8 cellular contexts compared by ENCODE assay signal in the genomic region with DNA sequence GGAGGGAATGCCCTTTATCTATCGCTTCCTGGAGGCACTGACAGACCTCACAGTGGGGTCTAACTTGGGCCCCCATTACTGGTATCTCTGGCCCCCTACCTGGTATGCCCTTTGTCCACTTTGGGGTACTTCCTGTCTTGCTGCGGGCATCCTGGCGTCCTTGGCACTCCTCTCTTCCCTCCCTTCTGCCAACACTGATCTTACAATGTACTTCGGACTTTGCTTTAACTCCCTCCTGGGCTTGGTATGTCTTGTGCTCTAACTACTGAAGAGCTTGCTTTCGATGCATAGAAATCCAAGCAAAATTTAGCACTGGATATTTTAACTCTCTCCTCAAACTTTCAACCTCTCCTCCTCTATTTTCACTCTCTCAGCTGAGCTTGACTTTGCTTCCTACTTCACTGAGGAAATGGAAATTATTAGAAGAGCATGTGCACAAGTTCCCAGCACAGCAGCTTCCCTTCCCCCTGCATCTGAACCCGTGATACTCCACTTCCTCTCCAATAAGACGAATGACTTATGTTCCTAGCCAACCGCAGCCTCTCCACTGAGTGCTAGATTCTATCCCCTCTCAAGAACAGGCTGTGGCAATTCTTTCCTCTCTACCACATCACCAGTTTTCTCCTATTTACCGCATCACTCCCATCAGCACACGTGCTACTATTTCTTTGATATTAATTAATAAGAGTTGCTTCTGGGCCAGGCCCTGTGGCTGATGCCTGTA. TPM values are rescaled to one million over a fixed set of nuclear protein-coding genes. Genes with fewer than 3 reads are reported as not detected.
DNase-seq lines count a peak whose midpoint lies in the region; ATAC-seq and TF ChIP-seq lines count a peak whose summit lies in the region.

No MANE protein-coding gene starts in this region.

- intact Hi-C loops in PC-3 (cut with micrococcal nuclease) = loop anchor here (10.0 kb wide), 1 partner anchor 84 kb away; no protein-coding TSS in a partner anchor

- no peak overlapping the region for H3K4me3 ChIP-seq in PC-3 (ENCODE audit: low read length)

- H3K9me2 ChIP-seq in PC-3 (replicated peaks; ENCODE audit: low read length) = no peaks in the 10 kb centered on the region

- H3K9ac ChIP-seq in PC-3 (ENCODE audit: low read length) = no peak overlapping the region

- H3K79me2 ChIP-seq in PC-3 (ENCODE audit: low read length) = no peaks in the 10 kb centered on the region

- peaks cover 4% of the 10 kb centered on the region for H3K4me1 ChIP-seq in PC-3 (ENCODE audit: insufficient read depth, low read length)

- in situ Hi-C loops in SK-MEL-5 (cut with HindIII; ENCODE audit: low pct_unique_long_range_greater_than_20kb, low sequenced_read_pairs) = no loop called here

- POLR2A ChIA-PET in PC-3 (lab: Charles Lee; ENCODE audit: unreplicated experiment) = no interaction called here

- TF ChIP-seq CTCF in PC-3 (conservative IDR thresholded peaks at IDR 0.05; ENCODE audit: low read depth, low read length) = no peak

- DNase-seq in SK-MEL-5 (ENCODE audit: low read depth, low spot score) = peak; percentile 64
- peak; percentile 89 for DNase-seq in foreskin melanocyte
- DNase-seq in stimulated activated CD4-positive, alpha-beta T cell treated with anti-CD3 and anti-CD28 coated beads, Interleukin-2, amount 100 ng/mL, for 48 hours = peak; percentile 2 to 6
- no peak for DNase-seq in NCI-H146 treated with DMSO at 0.1 percent for 48 hours (lab: John Stamatoyannopoulos, UW; ENCODE audit: unreplicated experiment)
- DNase-seq in PC-3 = no peak

- H3K27ac ChIP-seq in PC-3 (ENCODE audit: low read length) = no peak overlapping the region

- H3K27me3 ChIP-seq in PC-3 (ENCODE audit: low read length) = no peaks in the 10 kb centered on the region

- BruUV-seq in PC-3 (replicated peaks; lab: Mats Ljungman, UMichigan) = no TSS peak

- no peak overlapping the region for H3K4me2 ChIP-seq in PC-3 (ENCODE audit: low read length)

- H4K20me1 ChIP-seq in PC-3 (ENCODE audit: low read length) = no peaks in the 10 kb centered on the region

- peak; percentile 60 for ATAC-seq in GM19463 (IDR thresholded peaks at IDR 0.05; ENCODE audit: unreplicated experiment)
- no peak for ATAC-seq in HG03469 (IDR thresholded peaks at IDR 0.05; ENCODE audit: unreplicated experiment)
- no peak for ATAC-seq in GM18867 (IDR thresholded peaks at IDR 0.05; ENCODE audit: unreplicated experiment)
- no peak for ATAC-seq in PC-3

- H3K36me3 ChIP-seq in PC-3 (ENCODE audit: low read depth, low read length) = no peaks in the 10 kb centered on the region

- H3F3A ChIP-seq in PC-3 (ENCODE audit: low read length, unreplicated experiment) = no peaks in the 10 kb centered on the region

- CTCF ChIA-PET in PC-3 (lab: Charles Lee) = no interaction called here

- H2AFZ ChIP-seq in PC-3 (ENCODE audit: low read length) = no peak overlapping the region

- no peaks in the 10 kb centered on the region for H3K9me3 ChIP-seq in PC-3 (ENCODE audit: low read length)

RNA-seq across cellular contexts. Expression of gene SUPT20HL2, which starts 52.9 kb away (rescaled TPM):
- not detected in 2 replicates for total RNA-seq in SK-MEL-5 (2014; rRNA removed; shearing (Covaris generic))
- polyA plus RNA-seq in SK-MEL-5 (2015; cell fraction: cytosol; rRNA removed) = not detected in 2 replicates
- not detected in 2 replicates for polyA plus RNA-seq in SK-MEL-5 (2015; cell fraction: nucleus; rRNA removed)
- total RNA-seq in PC-3 (2014; rRNA removed) = not detected in 2 replicates

Comparison
In these comparisons a context has a peak if more than half of its experiments do, and no peak if none do; other contexts are left out.
1. DNase-seq: peak in SK-MEL-5 (single experiment), foreskin melanocyte (single experiment) and stimulated activated CD4-positive, alpha-beta T cell treated with anti-CD3 and anti-CD28 coated beads, Interleukin-2, amount 100 ng/mL, for 48 hours (2 of 2); none in NCI-H146 treated with DMSO at 0.1 percent for 48 hours (single experiment) and PC-3 (single experiment).